Comparison of ENCODE assay signal across 16 cellular contexts in the genomic region with DNA sequence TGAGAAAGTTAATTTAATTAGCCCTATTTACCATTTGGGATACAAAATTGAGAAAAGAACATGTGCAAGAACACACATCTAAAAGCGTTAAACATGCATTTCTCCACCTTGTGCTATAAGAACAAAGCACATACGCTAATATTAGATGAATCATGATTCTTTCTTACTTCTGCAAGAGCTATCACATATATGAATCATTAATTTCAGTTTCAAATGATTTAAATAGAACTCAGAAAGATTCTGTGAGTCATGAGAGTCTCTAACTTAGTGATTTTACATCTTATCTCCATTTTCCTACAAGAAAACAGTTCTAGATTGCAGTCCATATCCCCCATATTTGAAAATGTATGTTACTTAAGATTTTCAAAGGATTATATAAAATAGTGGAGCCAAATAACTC.
A peak's percentile ranks its signal among the peaks of the same experiment; 100 is the strongest.
DNase-seq lines count a peak whose midpoint lies in the region; ATAC-seq and TF ChIP-seq lines count a peak whose summit lies in the region.
"Had no signal": no experiment of that assay in that cellular context is flagged by ENCODE, and none has a peak within 500 bp of the region (broad histone marks: within the 10 kb centered on the region; RNA-seq: fewer than 3 reads in every experiment).

No MANE protein-coding gene starts in this region.

- H3K27me3 Mint-ChIP-seq in activated naive CD8-positive, alpha-beta T cell treated with anti-CD3 and anti-CD28 coated beads, Interleukin-2, amount 50 U/mL, for 24 hours = no peaks in the 10 kb centered on the region

- peak overlapping the region; percentile 20 for H3K27ac Mint-ChIP-seq in activated naive CD8-positive, alpha-beta T cell treated with anti-CD3 and anti-CD28 coated beads, Interleukin-2, amount 50 U/mL, for 24 hours

- no peak overlapping the region for H3K4me3 Mint-ChIP-seq in activated naive CD8-positive, alpha-beta T cell treated with anti-CD3 and anti-CD28 coated beads, Interleukin-2, amount 50 U/mL, for 24 hours

- no peaks in the 10 kb centered on the region for H3K79me2 ChIP-seq in ACC112 (ENCODE audit: control insufficient read depth, insufficient read depth, low read length, unreplicated experiment)
- H3K79me2 ChIP-seq: hepatocyte had no signal

- ATAC-seq in GM18868 (IDR thresholded peaks at IDR 0.05; ENCODE audit: unreplicated experiment) (peak; percentile 68), HG03432 (IDR thresholded peaks at IDR 0.05; ENCODE audit: unreplicated experiment) (peak; percentile 66), HG03354 (IDR thresholded peaks at IDR 0.05; ENCODE audit: poor library complexity, severe bottlenecking, unreplicated experiment) (no peak)
- peak; percentile 90 for ATAC-seq in activated naive CD8-positive, alpha-beta T cell treated with anti-CD3 and anti-CD28 coated beads, Interleukin-2, amount 50 U/mL, for 24 hours
- ATAC-seq: left colon had no signal

- POLR2A ChIA-PET in GM10248 (lab: Yijun Ruan, JAX) = no interaction called here

- no peak overlapping the region for H3K4me3 ChIP-seq in ACC112 (ENCODE audit: low read depth, low read length)
- H3K4me3 ChIP-seq in effector memory CD4-positive, alpha-beta T cell (ENCODE audit: insufficient read depth, low read depth, low read length, poor library complexity, severe bottlenecking) = no peak overlapping the region
- H3K4me3 ChIP-seq: hepatocyte, ovary, stomach had no signal

- TF ChIP-seq CTCF in GM10248 (IDR thresholded peaks at IDR 0.05; ENCODE audit: control extremely low read depth, extremely low read depth, low read depth, missing control alignments) = no peak

- H3K27ac ChIP-seq in ACC112 (ENCODE audit: low read depth, low read length) = 0 out of 2 replicates have a peak overlapping the region, but pooled peaks have one; percentile 11
- no peak overlapping the region for H3K27ac ChIP-seq in effector memory CD4-positive, alpha-beta T cell (ENCODE audit: insufficient read depth, low read length, poor library complexity, severe bottlenecking)
- H3K27ac ChIP-seq: hepatocyte, ovary, stomach had no signal

- H3K36me3 Mint-ChIP-seq in activated naive CD8-positive, alpha-beta T cell treated with anti-CD3 and anti-CD28 coated beads, Interleukin-2, amount 50 U/mL, for 24 hours (ENCODE audit: low read depth) = peaks cover 2% of the 10 kb centered on the region

- no peaks in the 10 kb centered on the region for H3K9me3 ChIP-seq in effector memory CD4-positive, alpha-beta T cell (ENCODE audit: control insufficient read depth, low read length)
- H3K9me3 ChIP-seq: ovary, stomach had no signal

- CTCF ChIA-PET in GM10248 (lab: Yijun Ruan, JAX) = interaction anchor here (2.8 kb wide), 1 partner anchor 20 kb away, joined by 14 read pairs; no protein-coding TSS in a partner anchor

- peaks cover 3% of the 10 kb centered on the region for H3K9me3 Mint-ChIP-seq in activated naive CD8-positive, alpha-beta T cell treated with anti-CD3 and anti-CD28 coated beads, Interleukin-2, amount 50 U/mL, for 24 hours

- peaks cover 7% of the 10 kb centered on the region for H3K4me1 ChIP-seq in ACC112 (ENCODE audit: control insufficient read depth, insufficient read depth, low read length, unreplicated experiment)
- H3K4me1 ChIP-seq in effector memory CD4-positive, alpha-beta T cell (ENCODE audit: control insufficient read depth, insufficient read depth, low read length, poor library complexity, severe bottlenecking) = no peaks in the 10 kb centered on the region

- H2AFZ ChIP-seq in ACC112 (ENCODE audit: low read length, unreplicated experiment) = no peak overlapping the region
- H2AFZ ChIP-seq: hepatocyte had no signal

- no peaks in the 10 kb centered on the region for H3K27me3 ChIP-seq in ACC112 (ENCODE audit: insufficient read depth, low read length)
- H3K27me3 ChIP-seq in effector memory CD4-positive, alpha-beta T cell (replicated peaks; ENCODE audit: control insufficient read depth, insufficient read depth, low read length, poor library complexity, severe bottlenecking) = no peaks in the 10 kb centered on the region
- H3K27me3 ChIP-seq: hepatocyte, ovary, stomach had no signal

- peaks cover 15% of the 10 kb centered on the region for H3K4me1 Mint-ChIP-seq in activated naive CD8-positive, alpha-beta T cell treated with anti-CD3 and anti-CD28 coated beads, Interleukin-2, amount 50 U/mL, for 24 hours

- no peaks in the 10 kb centered on the region for H3K36me3 ChIP-seq in ACC112 (ENCODE audit: insufficient read depth, low read length)
- no peaks in the 10 kb centered on the region for H3K36me3 ChIP-seq in effector memory CD4-positive, alpha-beta T cell (ENCODE audit: control insufficient read depth, insufficient read depth, low read length)
- H3K36me3 ChIP-seq: ovary, stomach had no signal

- DNase-seq in activated naive CD8-positive, alpha-beta T cell treated with anti-CD3 and anti-CD28 coated beads, Interleukin-2, amount 50 U/mL, for 24 hours = no peak
- no peak for DNase-seq in GM10248 (ENCODE audit: extremely low spot score)
- no peak for DNase-seq in effector memory CD4-positive, alpha-beta T cell
- no peak for DNase-seq in effector CD8-positive, alpha-beta T cell (lab: John Stamatoyannopoulos, UW)
- DNase-seq: AML-193, left colon, NCI-H1105, ovary, Right ventricle myocardium superior, small intestine, stomach had no signal
